In the genomic region with DNA sequence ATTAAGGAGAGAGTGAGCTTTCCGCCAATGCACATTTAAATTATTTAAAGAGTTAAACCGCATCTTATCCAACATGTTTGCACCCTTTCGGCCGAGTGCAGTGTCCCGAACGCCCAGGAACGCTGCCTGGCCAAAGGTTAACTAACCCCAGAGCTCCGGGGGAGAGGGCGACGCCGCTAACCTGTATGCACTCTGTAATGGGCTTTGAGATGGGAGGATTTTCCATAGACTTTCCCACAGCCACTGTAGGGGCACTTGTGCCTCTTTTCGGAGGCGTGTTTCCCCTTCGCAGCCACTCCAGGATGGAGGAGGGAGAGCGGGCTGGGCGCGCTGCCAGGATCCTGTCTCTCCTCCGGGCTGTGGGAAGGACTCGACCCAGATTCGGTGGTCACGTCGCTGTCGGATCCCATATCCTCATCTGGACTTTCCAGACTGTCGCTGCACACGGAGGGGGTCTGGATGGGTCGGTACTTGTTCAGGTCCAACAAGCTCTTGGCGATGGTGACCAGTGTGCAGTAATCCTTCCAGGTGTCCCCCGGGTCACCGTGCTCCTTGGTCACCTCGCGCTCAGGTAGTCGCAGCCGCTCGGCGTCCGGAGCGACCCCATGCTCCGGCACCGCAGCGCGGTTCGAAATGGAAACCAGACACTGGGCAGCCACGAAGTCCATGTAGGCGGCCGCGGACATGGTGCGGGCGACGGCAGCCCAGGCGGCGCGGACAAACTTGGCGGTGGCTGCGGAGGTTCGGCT, we compare ENCODE assay signal across 8 cellular contexts. TPM values are rescaled to one million over a fixed set of nuclear protein-coding genes. Genes with fewer than 3 reads are reported as not detected.
DNase-seq lines count a peak whose midpoint lies in the region; ATAC-seq lines count a peak whose summit lies in the region.

No MANE protein-coding gene starts in this region.

- POLR2A ChIA-PET in activated CD4-positive, alpha-beta T cell treated with anti-CD3 and anti-CD28 coated beads, Interleukin-2, amount 10 ng/mL, durations not matched to agents 7 days and 5 days (lab: Charles Lee), result interaction anchor here (0.6 kb wide), 1 partner anchor 9 kb away, joined by 3 read pairs; no protein-coding TSS in a partner anchor

- peaks cover 3% of the 10 kb centered on the region for H3K36me3 Mint-ChIP-seq in activated CD4-positive, alpha-beta T cell treated with anti-CD3 and anti-CD28 coated beads, Interleukin-2, amount 10 ng/mL, durations not matched to agents 7 days and 5 days (ENCODE audit: low read depth)

- H3K4me1 Mint-ChIP-seq in activated CD4-positive, alpha-beta T cell treated with anti-CD3 and anti-CD28 coated beads, Interleukin-2, amount 10 ng/mL, durations not matched to agents 7 days and 5 days, result peaks cover 51% of the 10 kb centered on the region

- no peak for ATAC-seq in GM18873 (IDR thresholded peaks at IDR 0.05; ENCODE audit: low FRiP score, unreplicated experiment)

- peak overlapping the region; percentile 96 for H3K4me3 Mint-ChIP-seq in activated CD4-positive, alpha-beta T cell treated with anti-CD3 and anti-CD28 coated beads, Interleukin-2, amount 10 ng/mL, durations not matched to agents 7 days and 5 days

- H3K9me3 Mint-ChIP-seq in activated CD4-positive, alpha-beta T cell treated with anti-CD3 and anti-CD28 coated beads, Interleukin-2, amount 10 ng/mL, durations not matched to agents 7 days and 5 days, result no peaks in the 10 kb centered on the region

- no peaks in the 10 kb centered on the region for H3K27me3 Mint-ChIP-seq in activated CD4-positive, alpha-beta T cell treated with anti-CD3 and anti-CD28 coated beads, Interleukin-2, amount 10 ng/mL, durations not matched to agents 7 days and 5 days

- peak; percentile 56 to 67 for DNase-seq in NCI-H2081 (lab: John Stamatoyannopoulos, UW)
- DNase-seq in NCI-H2081 treated with DMSO at 0.1 percent for 48 hours (lab: John Stamatoyannopoulos, UW), result no peak
- DNase-seq in NCI-H1105 treated with DMSO at 0.1 percent for 48 hours (lab: John Stamatoyannopoulos, UW), result peak; percentile 62
- DNase-seq in activated CD4-positive, alpha-beta T cell treated with anti-CD3 and anti-CD28 coated beads, Interleukin-2, amount 10 ng/mL, durations not matched to agents 7 days and 5 days, result peak; percentile 21
- DNase-seq in dedifferentiated amniotic fluid mesenchymal stem cell (ENCODE audit: extremely low spot score), result peak; percentile 65
- peak; percentile 38 for DNase-seq in kidney glomerular epithelial cell (lab: John Stamatoyannopoulos, UW)
- peak; percentile 30 for DNase-seq in stimulated activated CD4-positive, alpha-beta T cell treated with anti-CD3 and anti-CD28 coated beads, Interleukin-12 subunit alpha, Interleukin-12 subunit beta, amount 100 ng/mL, for 4 hours

- peak overlapping the region; percentile 98 for H3K27ac Mint-ChIP-seq in activated CD4-positive, alpha-beta T cell treated with anti-CD3 and anti-CD28 coated beads, Interleukin-2, amount 10 ng/mL, durations not matched to agents 7 days and 5 days

- CTCF ChIA-PET in activated CD4-positive, alpha-beta T cell treated with anti-CD3 and anti-CD28 coated beads, Interleukin-2, amount 10 ng/mL, durations not matched to agents 7 days and 5 days (lab: Charles Lee), result interaction anchor here (0.5 to 1.6 kb wide), 3 partner anchors 10 to 189 kb away, joined by 4 to 7 read pairs (median 6); no protein-coding TSS in a partner anchor

RNA-seq across cellular contexts. Expression of a gene that starts 1.6 kb away (rescaled TPM):
- 10 to 100 TPM; 11.3 to 12.8 TPM for total RNA-seq in activated CD4-positive, alpha-beta T cell treated with anti-CD3 and anti-CD28 coated beads, Interleukin-2, amount 10 ng/mL, durations not matched to agents 7 days and 5 days
